In genomic region chr1:74508449-74508848, GRCh38 we compare ENCODE assay signal across 25 cellular contexts. TPM values are rescaled to one million over a fixed set of nuclear protein-coding genes. Genes with fewer than 3 reads are reported as not detected.
"Had no signal": no experiment of that assay in that cellular context is flagged by ENCODE, and none has a peak within 500 bp of the region (broad histone marks: within the 10 kb centered on the region; RNA-seq: fewer than 3 reads in every experiment).

No MANE protein-coding gene starts in this region.

- H3K27me3 ChIP-seq: foreskin keratinocyte, left lung, right atrium auricular region, tibial nerve, vagina had no signal

- H3K9me3 ChIP-seq: left lung, prostate gland, right atrium auricular region, tibial nerve, vagina had no signal

- H3K27ac ChIP-seq: foreskin keratinocyte, left lung, prostate gland, right atrium auricular region, tibial nerve, vagina had no signal

- ATAC-seq: foreskin keratinocyte; left lung; stimulated activated naive CD8-positive, alpha-beta T cell treated with anti-CD3 and anti-CD28 coated beads, Interleukin-15, Interleukin-2, amounts not matched to agents 100 U/mL and 50 U/mL, for 24 hours had no signal

- DNase-seq: activated B cell treated with CpG ODN at 0.5 μM for 24 hours; activated CD4-positive, alpha-beta memory T cell treated with anti-CD3 and anti-CD28 coated beads for 36 hours; activated CD4-positive, alpha-beta T cell treated with anti-CD3 and anti-CD28 coated beads for 4 hours; activated naive CD8-positive, alpha-beta T cell treated with anti-CD3 and anti-CD28 coated beads, Interleukin-2, amount 10 ng/mL, durations not matched to agents 7 days and 5 days; activated T-cell treated with anti-CD3 and anti-CD28 coated beads for 4 hours; amygdala; caudate nucleus; foreskin keratinocyte; hypothalamus; left lung; stimulated activated CD4-positive, alpha-beta T cell treated with anti-CD3 and anti-CD28 coated beads, Interleukin-2, amount 100 ng/mL, for 24 hours; stimulated activated naive CD8-positive, alpha-beta T cell treated with anti-CD3 and anti-CD28 coated beads, Interleukin-15, Interleukin-2, amounts not matched to agents 100 U/mL and 50 U/mL, for 24 hours; T-helper 1 cell; T-helper 9 cell had no signal

- H3K4me3 ChIP-seq: left lung, prostate gland, right atrium auricular region, tibial nerve, vagina had no signal

- H3K4me1 ChIP-seq: foreskin keratinocyte, left lung, prostate gland, right atrium auricular region, tibial nerve, vagina had no signal

- H3K36me3 ChIP-seq: left lung, prostate gland, right atrium auricular region, tibial nerve, vagina had no signal

RNA-seq across cellular contexts. Expression of gene LRRC53, which starts 4.0 kb away (rescaled TPM):
- total RNA-seq: activated B cell treated with CpG ODN at 0.5 μM for 24 hours; activated CD4-positive, alpha-beta memory T cell treated with anti-CD3 and anti-CD28 coated beads for 36 hours; activated naive CD8-positive, alpha-beta T cell treated with anti-CD3 and anti-CD28 coated beads, Interleukin-2, amount 10 ng/mL, durations not matched to agents 7 days and 5 days; epithelial cell of proximal tubule; fibroblast of lung; foreskin keratinocyte; left lung; lung microvascular endothelial cell; osteoblast; prostate gland; right atrium auricular region; skeletal muscle tissue; tibial nerve; vagina had no signal
- polyA plus RNA-seq: fibroblast of lung, foreskin keratinocyte, keratinocyte, neural cell had no signal
